ENCODE assay signal across 1 cellular context in the genomic region with DNA sequence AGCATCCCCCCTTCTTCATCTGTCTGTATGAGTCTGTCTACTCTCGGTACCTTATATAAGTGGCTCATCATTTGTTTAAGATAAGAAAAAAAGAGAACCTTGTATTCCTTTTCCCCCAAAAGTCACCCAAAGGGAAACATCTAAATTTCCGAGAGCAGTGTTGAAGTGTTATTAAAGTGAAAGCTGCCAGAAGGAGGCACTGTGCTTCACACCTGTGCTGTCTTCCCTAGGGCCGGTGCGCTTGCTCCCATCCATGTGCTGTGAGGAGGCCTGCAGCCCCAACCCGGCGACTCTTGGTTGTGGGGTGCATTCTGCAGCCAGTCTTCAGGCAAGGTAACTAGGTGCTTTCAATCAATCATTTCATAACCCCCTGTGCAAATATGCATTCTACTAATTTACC.
TF ChIP-seq lines count a peak whose summit lies in the region.

No MANE protein-coding gene starts in this region.

TF ChIP-seq in A549, 52 proteins besides CTCF, POLR2A, EP300 and RAD21 (continued from another document):
- TF ChIP-seq MAZ (IDR thresholded peaks at IDR 0.05; ENCODE audit: borderline replicate concordance, low read depth, low read length): no peak
- no peak for TF ChIP-seq ESRRA (IDR thresholded peaks at IDR 0.05; ENCODE audit: borderline replicate concordance, low read length)
- TF ChIP-seq SMC3 (IDR thresholded peaks at IDR 0.05): no peak
- TF ChIP-seq SREBF2 (IDR thresholded peaks at IDR 0.05): no peak
- no peak for TF ChIP-seq EHF (CRISPR knock-in tag; IDR thresholded peaks at IDR 0.05)
- no peak for TF ChIP-seq ZNF302 (CRISPR knock-in tag; IDR thresholded peaks at IDR 0.05)
- TF ChIP-seq FOSL2 (IDR thresholded peaks at IDR 0.05): no peak
- no peak for TF ChIP-seq FOSL2 (CRISPR knock-in tag; IDR thresholded peaks at IDR 0.05)
- no peak for TF ChIP-seq HDAC2 (IDR thresholded peaks at IDR 0.05)
TF ChIP-seq in A549: peak in this region for 0.
